Comparison of ENCODE assay signal across 8 cellular contexts in genomic region chr1:155729031-155729898, GRCh38. TPM values are rescaled to one million over a fixed set of nuclear protein-coding genes. Genes with fewer than 3 reads are reported as not detected.
A peak's percentile ranks its signal among the peaks of the same experiment; 100 is the strongest.
DNase-seq lines count a peak whose midpoint lies in the region; ATAC-seq and TF ChIP-seq lines count a peak whose summit lies in the region.

No MANE protein-coding gene starts in this region.

- ATAC-seq in GM19328 (IDR thresholded peaks at IDR 0.05; ENCODE audit: unreplicated experiment): no peak

- no peaks in the 10 kb centered on the region for H3K36me3 ChIP-seq in breast epithelium
- no peaks in the 10 kb centered on the region for H3K36me3 ChIP-seq in kidney epithelial cell (ENCODE audit: control insufficient read depth, insufficient read depth, low read length)

- intact Hi-C loops in breast epithelium (cut with DNase I; ENCODE audit: low total_unique reads): no loop called here

- no peaks in the 10 kb centered on the region for H3K9me3 ChIP-seq in breast epithelium

- H3K27me3 Mint-ChIP-seq in stimulated activated naive CD8-positive, alpha-beta T cell treated with anti-CD3 and anti-CD28 coated beads, Interleukin-15, Interleukin-2, amounts not matched to agents 100 ng/mL and 50 ng/mL, for 24 hours: no peaks in the 10 kb centered on the region

- TF ChIP-seq POLR2A in breast epithelium (IDR thresholded peaks at IDR 0.05): no peak

- no peaks in the 10 kb centered on the region for H3K27me3 ChIP-seq in breast epithelium
- H3K27me3 ChIP-seq in kidney epithelial cell (ENCODE audit: control insufficient read depth, insufficient read depth, low read length): no peaks in the 10 kb centered on the region

- H3K4me3 ChIP-seq in breast epithelium: no peak overlapping the region
- no peak overlapping the region for H3K4me3 ChIP-seq in kidney epithelial cell (ENCODE audit: low read depth, low read length)

- DNase-seq in DMS53 (lab: John Stamatoyannopoulos, UW) (peak; percentile 74), DMS53 treated with DMSO at 0.1 percent for 48 hours (lab: John Stamatoyannopoulos, UW; ENCODE audit: unreplicated experiment) (no peak), HuH-7.5 (ENCODE audit: low spot score) (peak; percentile 25), SHP77 treated with DMSO at 0.1 percent for 48 hours (lab: John Stamatoyannopoulos, UW) (peak; percentile 48), breast epithelium (ENCODE audit: low spot score in 2 of 2) (peak; percentile 23 to 53), kidney epithelial cell (ENCODE audit: low read depth) (peak; percentile 14)

- H3K4me1 ChIP-seq in breast epithelium: no peaks in the 10 kb centered on the region

- H3K9me3 Mint-ChIP-seq in stimulated activated naive CD8-positive, alpha-beta T cell treated with anti-CD3 and anti-CD28 coated beads, Interleukin-15, Interleukin-2, amounts not matched to agents 100 ng/mL and 50 ng/mL, for 24 hours: no peaks in the 10 kb centered on the region

- no peak overlapping the region for H3K27ac ChIP-seq in breast epithelium

- H3K4me1 Mint-ChIP-seq in stimulated activated naive CD8-positive, alpha-beta T cell treated with anti-CD3 and anti-CD28 coated beads, Interleukin-15, Interleukin-2, amounts not matched to agents 100 ng/mL and 50 ng/mL, for 24 hours (ENCODE audit: low read depth): no peaks in the 10 kb centered on the region

- peak overlapping the region; percentile 55 for H3K27ac Mint-ChIP-seq in stimulated activated naive CD8-positive, alpha-beta T cell treated with anti-CD3 and anti-CD28 coated beads, Interleukin-15, Interleukin-2, amounts not matched to agents 100 ng/mL and 50 ng/mL, for 24 hours

- H3K4me3 Mint-ChIP-seq in stimulated activated naive CD8-positive, alpha-beta T cell treated with anti-CD3 and anti-CD28 coated beads, Interleukin-15, Interleukin-2, amounts not matched to agents 100 ng/mL and 50 ng/mL, for 24 hours: no peak overlapping the region

- H3K36me3 Mint-ChIP-seq in stimulated activated naive CD8-positive, alpha-beta T cell treated with anti-CD3 and anti-CD28 coated beads, Interleukin-15, Interleukin-2, amounts not matched to agents 100 ng/mL and 50 ng/mL, for 24 hours (ENCODE audit: low read depth): peaks cover 49% of the 10 kb centered on the region

- TF ChIP-seq CTCF in breast epithelium (IDR thresholded peaks at IDR 0.05) (peak; percentile 44 to 69 (median 68)), kidney epithelial cell (IDR thresholded peaks at IDR 0.05; ENCODE audit: insufficient read depth, low read length, poor library complexity, severe bottlenecking) (peak; percentile 69)

RNA-seq across cellular contexts. Expression of gene DAP3, which starts 40.4 kb away (rescaled TPM):
- 100 to 1,000 TPM; 143 to 195 (median 168) TPM for total RNA-seq in breast epithelium
- 134 and 194 TPM in 2 replicates for total RNA-seq in kidney epithelial cell

RNA-seq across cellular contexts. Expression of gene YY1AP1, which starts 40.7 kb away (rescaled TPM):
- total RNA-seq in breast epithelium: 100 to 1,000 TPM; 107 to 156 (median 155) TPM
- total RNA-seq in kidney epithelial cell: 21.4 and 32.7 TPM in 2 replicates
